Comparison of ENCODE assay signal across 8 cellular contexts in genomic region chr1:27603962-27604578, GRCh38. TPM values are rescaled to one million over a fixed set of nuclear protein-coding genes. Genes with fewer than 3 reads are reported as not detected.
DNase-seq lines count a peak whose midpoint lies in the region; ATAC-seq and TF ChIP-seq lines count a peak whose summit lies in the region.

A gene with protein sequence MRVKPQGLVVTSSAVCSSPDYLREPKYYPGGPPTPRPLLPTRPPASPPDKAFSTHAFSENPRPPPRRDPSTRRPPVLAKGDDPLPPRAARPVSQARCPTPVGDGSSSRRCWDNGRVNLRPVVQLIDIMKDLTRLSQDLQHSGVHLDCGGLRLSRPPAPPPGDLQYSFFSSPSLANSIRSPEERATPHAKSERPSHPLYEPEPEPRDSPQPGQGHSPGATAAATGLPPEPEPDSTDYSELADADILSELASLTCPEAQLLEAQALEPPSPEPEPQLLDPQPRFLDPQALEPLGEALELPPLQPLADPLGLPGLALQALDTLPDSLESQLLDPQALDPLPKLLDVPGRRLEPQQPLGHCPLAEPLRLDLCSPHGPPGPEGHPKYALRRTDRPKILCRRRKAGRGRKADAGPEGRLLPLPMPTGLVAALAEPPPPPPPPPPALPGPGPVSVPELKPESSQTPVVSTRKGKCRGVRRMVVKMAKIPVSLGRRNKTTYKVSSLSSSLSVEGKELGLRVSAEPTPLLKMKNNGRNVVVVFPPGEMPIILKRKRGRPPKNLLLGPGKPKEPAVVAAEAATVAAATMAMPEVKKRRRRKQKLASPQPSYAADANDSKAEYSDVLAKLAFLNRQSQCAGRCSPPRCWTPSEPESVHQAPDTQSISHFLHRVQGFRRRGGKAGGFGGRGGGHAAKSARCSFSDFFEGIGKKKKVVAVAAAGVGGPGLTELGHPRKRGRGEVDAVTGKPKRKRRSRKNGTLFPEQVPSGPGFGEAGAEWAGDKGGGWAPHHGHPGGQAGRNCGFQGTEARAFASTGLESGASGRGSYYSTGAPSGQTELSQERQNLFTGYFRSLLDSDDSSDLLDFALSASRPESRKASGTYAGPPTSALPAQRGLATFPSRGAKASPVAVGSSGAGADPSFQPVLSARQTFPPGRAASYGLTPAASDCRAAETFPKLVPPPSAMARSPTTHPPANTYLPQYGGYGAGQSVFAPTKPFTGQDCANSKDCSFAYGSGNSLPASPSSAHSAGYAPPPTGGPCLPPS (N-terminal part only) (minus strand): TSS chr1:27604144. CDS start chr1:27552115, 52,029 bp downstream.

- H3K9me3 ChIP-seq in BLaER1 (no peaks in the 10 kb centered on the region), esophagus squamous epithelium (no peaks in the 10 kb centered on the region)

- peak within 1 kb of the TSS; percentile 95 for H3K9ac ChIP-seq in BLaER1

- WGBS in esophagus squamous epithelium, 2 donors, result 0% methylated on average over 9 to 14 of the region's 65 CpGs

- intact Hi-C loops in esophagus squamous epithelium (cut with DNase I), result loop anchor here (5.0 to 10.0 kb wide), 3 partner anchors 47 to 199 kb away; no protein-coding TSS in a partner anchor

- peak in 3 of 4 donors; percentile 72 to 94 (median 89) for TF ChIP-seq POLR2A in esophagus squamous epithelium (IDR thresholded peaks at IDR 0.05)

- no peaks in the 10 kb centered on the region for H3K36me3 ChIP-seq in BLaER1
- no peaks in the 10 kb centered on the region for H3K36me3 ChIP-seq in esophagus squamous epithelium

- H4K20me1 ChIP-seq in BLaER1, result peaks cover 36% of the 10 kb centered on the region

- DNase-seq in GM20000 (ENCODE audit: low spot score) (peak; percentile 98), KG1 (lab: John Stamatoyannopoulos, UW) (peak; percentile 58), RPMI7951 (ENCODE audit: low read depth) (peak; percentile 87), esophagus squamous epithelium (lab: John Stamatoyannopoulos, UW) (peak; percentile 63), myocyte (ENCODE audit: low read depth) (peak; percentile 92)
- peak; percentile 94 to 96 for DNase-seq in activated T-cell treated with anti-CD3 and anti-CD28 coated beads, Interleukin-2, amount 50 U/mL, for 72 hours
- peak; percentile 81 to 84 for DNase-seq in stimulated activated CD8-positive, alpha-beta memory T cell treated with anti-CD3 and anti-CD28 coated beads, Interleukin-7, amount 100 ng/mL, for 1 hour (ENCODE audit: low read depth in 2 of 2)

- no peaks in the 10 kb centered on the region for H3K9me3 Mint-ChIP-seq in activated T-cell treated with anti-CD3 and anti-CD28 coated beads, Interleukin-2, amount 50 U/mL, for 72 hours

- H3K27ac Mint-ChIP-seq in activated T-cell treated with anti-CD3 and anti-CD28 coated beads, Interleukin-2, amount 50 U/mL, for 72 hours, result no peak within 1 kb of the TSS

- H3K4me3 ChIP-seq in BLaER1, result peak within 1 kb of the TSS; percentile 98
- H3K4me3 ChIP-seq in esophagus squamous epithelium, result peak within 1 kb of the TSS; percentile 94 to 98 (median 97)

- H3K27me3 ChIP-seq in BLaER1, result no peaks in the 10 kb centered on the region
- no peaks in the 10 kb centered on the region for H3K27me3 ChIP-seq in esophagus squamous epithelium

- H3K4me1 ChIP-seq in BLaER1 (peaks cover 79% of the 10 kb centered on the region), esophagus squamous epithelium (peaks cover 50 to 74% (median 56%) of the 10 kb centered on the region in 3 donors)

- peak within 1 kb of the TSS; percentile 100 for H3K4me2 ChIP-seq in BLaER1

- H3K4me3 Mint-ChIP-seq in activated T-cell treated with anti-CD3 and anti-CD28 coated beads, Interleukin-2, amount 50 U/mL, for 72 hours, result peak within 1 kb of the TSS; percentile 84 to 95

- TF ChIP-seq CTCF in GM20000 (IDR thresholded peaks at IDR 0.05; ENCODE audit: extremely low read depth, missing control alignments) (no peak), esophagus squamous epithelium (IDR thresholded peaks at IDR 0.05) (peak in 4 of 6 experiments; percentile 35 to 61 (median 50))

- H3K27me3 Mint-ChIP-seq in activated T-cell treated with anti-CD3 and anti-CD28 coated beads, Interleukin-2, amount 50 U/mL, for 72 hours (ENCODE audit: low read depth), result no peaks in the 10 kb centered on the region

- peak; percentile 86 to 89 for ATAC-seq in activated T-cell treated with anti-CD3 and anti-CD28 coated beads, Interleukin-2, amount 50 U/mL, for 72 hours (replicated peaks in 1 of 2)

- H3K27ac ChIP-seq in BLaER1 (peak within 1 kb of the TSS; percentile 94), esophagus squamous epithelium (peak within 1 kb of the TSS; percentile 97 to 99 (median 98))

- H3K4me1 Mint-ChIP-seq in activated T-cell treated with anti-CD3 and anti-CD28 coated beads, Interleukin-2, amount 50 U/mL, for 72 hours (ENCODE audit: low read depth), result peaks cover 44% of the 10 kb centered on the region

- H3K36me3 Mint-ChIP-seq in activated T-cell treated with anti-CD3 and anti-CD28 coated beads, Interleukin-2, amount 50 U/mL, for 72 hours (ENCODE audit: insufficient read depth in 2 of 2), result no peaks in the 10 kb centered on the region

RNA-seq across cellular contexts. Expression of the gene that starts here (rescaled TPM):
- 5.8 and 7.1 TPM in 2 replicates for total RNA-seq in RPMI7951 (2014; rRNA removed; shearing (Covaris generic))
- 1 to 10 TPM; 8.4 to 9.3 TPM for total RNA-seq in activated T-cell treated with anti-CD3 and anti-CD28 coated beads, Interleukin-2, amount 50 U/mL, for 72 hours
- total RNA-seq in esophagus squamous epithelium (100 to 1,000 TPM in 1 of 4 donors, 10 to 100 TPM in 3; 22.2 to 112 (median 30.6) TPM), myocyte (46.6 and 55.3 TPM in 2 replicates)
- polyA plus RNA-seq in myocyte (2012), result 67.3 TPM

Comparison
In these comparisons a context has a peak if more than half of its experiments do, and no peak if none do; other contexts are left out.
1. Peak in every context shown above with its lines: DNase-seq, ATAC-seq, H3K4me3 ChIP-seq and H3K27ac ChIP-seq.